22 cellular contexts compared by ENCODE assay signal in genomic region chr5:1285883-1286291, GRCh38. TPM values are rescaled to one million over a fixed set of nuclear protein-coding genes. Genes with fewer than 3 reads are reported as not detected.
"Had no signal": no experiment of that assay in that cellular context is flagged by ENCODE, and none has a peak within 500 bp of the region (broad histone marks: within the 10 kb centered on the region; RNA-seq: fewer than 3 reads in every experiment).

No MANE protein-coding gene starts in this region.

- H3K27ac ChIP-seq: ascending aorta, gastroesophageal sphincter, heart left ventricle, parathyroid adenoma, testis, upper lobe of left lung had no signal

- H3K4me1 ChIP-seq: ascending aorta, gastroesophageal sphincter, heart left ventricle, parathyroid adenoma, testis, upper lobe of left lung had no signal

- H3K27ac Mint-ChIP-seq: activated T-helper 1 cell treated with anti-CD3 and anti-CD28 coated beads, Interleukin-12 subunit alpha, Interleukin-12 subunit beta, Interleukin-2, Interleukin-4 antibody, amounts not matched to agents 30 ng/mL and 10 ng/mL and 1 ng/mL, durations not matched to agents 14 hours and 24 hours and 36 hours; memory B cell; naive B cell; stimulated activated memory B cell treated with anti-CD40 and anti-IgM and Interleukin-4, amounts not matched to agents 10 μg/mL and 1 μg/mL and 100 μg/mL, for 72 hours; T-helper 1 cell treated with Interleukin-12 subunit alpha and Interleukin-12 subunit beta and Interleukin-4 antibody, amounts not matched to agents 30 μg/mL and 1 μg/mL, for 36 hours had no signal

- DNase-seq: activated CD4-positive, alpha-beta T cell treated with anti-CD3 and anti-CD28 coated beads for 1 hour; activated CD4-positive, alpha-beta T cell treated with anti-CD3 and anti-CD28 coated beads, Interleukin-2, amount 50 U/mL, for 48 hours; activated naive CD4-positive, alpha-beta T cell treated with Interleukin-2 at 50 U/mL for 16 hours; effector CD4-positive, alpha-beta T cell; kidney glomerular epithelial cell; left ventricle myocardium superior; naive B cell; stimulated activated CD4-positive, alpha-beta T cell treated with anti-CD3 and anti-CD28 coated beads, Interleukin-4, amount 100 ng/mL, for 4 hours; testis had no signal

- H3K4me1 Mint-ChIP-seq: central memory CD8-positive, alpha-beta T cell; memory B cell; naive B cell; stimulated activated memory B cell treated with anti-CD40 and anti-IgM and Interleukin-4, amounts not matched to agents 10 μg/mL and 1 μg/mL and 100 μg/mL, for 72 hours had no signal

- H3K9me3 ChIP-seq: mucosa of descending colon, testis, upper lobe of left lung had no signal

- H3K36me3 ChIP-seq: ascending aorta, gastroesophageal sphincter, heart left ventricle, upper lobe of left lung had no signal

- H3K27me3 ChIP-seq: ascending aorta, heart left ventricle, testis, upper lobe of left lung had no signal

- H3K4me3 ChIP-seq: ascending aorta, gastroesophageal sphincter, heart left ventricle, mucosa of descending colon, testis, upper lobe of left lung had no signal

- H3K4me3 Mint-ChIP-seq: activated T-helper 1 cell treated with anti-CD3 and anti-CD28 coated beads, Interleukin-12 subunit alpha, Interleukin-12 subunit beta, Interleukin-2, Interleukin-4 antibody, amounts not matched to agents 30 ng/mL and 10 ng/mL and 1 ng/mL, durations not matched to agents 14 hours and 24 hours and 36 hours; central memory CD8-positive, alpha-beta T cell; memory B cell; naive B cell; stimulated activated memory B cell treated with anti-CD40 and anti-IgM and Interleukin-4, amounts not matched to agents 10 μg/mL and 1 μg/mL and 100 μg/mL, for 72 hours; T-helper 1 cell treated with Interleukin-12 subunit alpha and Interleukin-12 subunit beta and Interleukin-4 antibody, amounts not matched to agents 30 μg/mL and 1 μg/mL, for 36 hours had no signal

- ATAC-seq: esophagus mucosa; gastroesophageal sphincter; heart left ventricle; left ventricle myocardium superior; mucosa of descending colon; sciatic nerve; stimulated activated memory B cell treated with anti-CD40 and anti-IgM and Interleukin-4, amounts not matched to agents 10 μg/mL and 1 μg/mL and 100 μg/mL, for 72 hours had no signal

RNA-seq across cellular contexts. Expression of gene TERT, which starts 9.0 kb away (rescaled TPM):
- total RNA-seq: ascending aorta, esophagus mucosa, gastroesophageal sphincter, heart left ventricle, left ventricle myocardium superior had no signal
